Comparison of ENCODE assay signal across 1 cellular context in the genomic region with DNA sequence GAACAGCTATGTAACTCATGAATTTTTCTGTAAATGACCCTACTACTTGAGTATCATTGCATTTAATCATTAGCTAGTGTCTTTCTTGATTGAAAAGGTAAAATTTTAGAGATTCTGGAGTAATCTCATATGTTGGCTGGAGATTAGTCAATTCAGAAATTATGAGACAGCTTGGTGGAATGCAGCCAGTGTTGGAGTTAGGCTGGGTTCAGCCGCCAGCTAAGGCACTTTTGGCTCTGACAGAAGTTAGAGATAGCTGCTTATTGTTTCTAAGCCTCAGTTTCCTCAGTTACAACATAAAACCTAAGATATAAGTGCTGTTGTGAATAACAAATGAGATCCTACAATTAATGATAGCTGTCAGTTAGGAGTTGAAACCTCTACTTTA.
TF ChIP-seq lines count a peak whose summit lies in the region.

No MANE protein-coding gene starts in this region.

TF ChIP-seq in A549, 52 proteins besides CTCF, POLR2A, EP300 and RAD21:
- no peak for TF ChIP-seq ESRRA (IDR thresholded peaks at IDR 0.05; ENCODE audit: borderline replicate concordance, low read length)
- no peak for TF ChIP-seq NR3C1 (IDR thresholded peaks at IDR 0.05)
- TF ChIP-seq CEBPB (IDR thresholded peaks at IDR 0.05): no peak
- TF ChIP-seq TFCP2L1 (CRISPR knock-in tag; IDR thresholded peaks at IDR 0.05): no peak
- no peak for TF ChIP-seq HOXB13 (CRISPR knock-in tag; IDR thresholded peaks at IDR 0.05; ENCODE audit: low read depth)
- no peak for TF ChIP-seq CHD4 (IDR thresholded peaks at IDR 0.05; ENCODE audit: borderline replicate concordance)
- TF ChIP-seq SMC3 (IDR thresholded peaks at IDR 0.05): no peak
- TF ChIP-seq ATOH8 (CRISPR knock-in tag; IDR thresholded peaks at IDR 0.05; ENCODE audit: low read depth): no peak
- TF ChIP-seq KDM5A (IDR thresholded peaks at IDR 0.05): no peak
- TF ChIP-seq RCOR1 (IDR thresholded peaks at IDR 0.05; ENCODE audit: low read depth, low read length): no peak
- TF ChIP-seq JUN (IDR thresholded peaks at IDR 0.05): no peak
- TF ChIP-seq E2F6 (IDR thresholded peaks at IDR 0.05; ENCODE audit: borderline replicate concordance, low read depth): no peak
- TF ChIP-seq FOXS1 (CRISPR knock-in tag; IDR thresholded peaks at IDR 0.05): no peak
- no peak for TF ChIP-seq ZSCAN20 (CRISPR knock-in tag; IDR thresholded peaks at IDR 0.05)
- TF ChIP-seq BHLHE40 (IDR thresholded peaks at IDR 0.05; ENCODE audit: low read depth, low read length): no peak
- no peak for TF ChIP-seq EHF (CRISPR knock-in tag; IDR thresholded peaks at IDR 0.05)
- no peak for TF ChIP-seq FOSL2 (IDR thresholded peaks at IDR 0.05)
- TF ChIP-seq FOSL2 (CRISPR knock-in tag; IDR thresholded peaks at IDR 0.05): no peak
TF ChIP-seq in A549: peak in this region for 0.
